In the genomic region with DNA sequence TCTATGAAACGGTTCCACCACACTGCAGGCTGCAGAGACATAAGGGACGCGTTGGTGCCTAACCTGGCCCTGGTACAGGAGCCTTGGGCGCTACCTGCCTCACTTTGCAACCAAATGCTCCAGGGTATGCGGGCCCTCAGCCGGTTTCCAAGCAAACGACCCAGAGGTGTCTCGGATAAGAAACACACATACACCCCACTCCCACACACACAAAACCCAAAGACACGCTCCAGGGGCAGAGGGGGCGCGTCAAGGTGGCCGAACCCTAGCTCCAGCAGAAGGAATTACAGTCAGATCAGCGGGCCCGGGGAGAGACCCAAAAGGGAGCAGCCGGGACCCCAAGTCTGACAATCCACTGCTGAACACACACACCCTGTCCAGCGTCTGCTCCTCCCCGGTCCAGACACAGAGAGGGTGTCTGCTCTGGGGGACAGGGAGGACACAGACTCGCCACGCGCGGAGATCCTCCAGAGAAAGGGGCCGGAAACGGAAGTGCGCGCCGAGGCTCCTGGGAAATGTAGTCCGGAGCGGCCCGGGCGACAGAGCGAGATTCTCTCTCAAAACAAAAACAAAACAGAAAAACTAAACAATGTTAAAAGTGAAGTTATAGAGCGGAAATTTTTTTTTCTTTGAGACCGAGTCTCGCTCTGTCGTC, we compare ENCODE assay signal across 8 cellular contexts. TPM values are rescaled to one million over a fixed set of nuclear protein-coding genes. Genes with fewer than 3 reads are reported as not detected.
DNase-seq lines count a peak whose midpoint lies in the region; ATAC-seq and TF ChIP-seq lines count a peak whose summit lies in the region.
"Not testable (repeated sequence)": the region's sequence is repeated elsewhere in the genome, so short reads cannot be mapped to it uniquely, and the experiment has no call there.

TSS of gene TRIM16 (minus strand) at position 488 of the 655 bp plus-strand sequence. CDS start 32,702 bp downstream, outside the sequence.

- not testable (repeated sequence) for DNase-seq in AG04450 (ENCODE audit: low read depth, low spot score); chondrocyte (ENCODE audit: low spot score)
- DNase-seq in NCI-H446 (lab: John Stamatoyannopoulos, UW) (peak; percentile 16 to 45), kidney epithelial cell (ENCODE audit: low read depth) (peak; percentile 1)
- peak; percentile 74 to 78 for DNase-seq in activated CD4-positive, alpha-beta T cell treated with anti-CD3 and anti-CD28 coated beads for 4 hours
- DNase-seq in stimulated activated CD4-positive, alpha-beta T cell treated with anti-CD3 and anti-CD28 coated beads, Interleukin-12 subunit alpha, Interleukin-12 subunit beta, amount 100 ng/mL, for 48 hours (ENCODE audit: low read depth in 2 of 3, low spot score in 1 of 3): peak; percentile 60 to 68 (median 65)

- not testable (repeated sequence) for H3K36me3 ChIP-seq in kidney epithelial cell (ENCODE audit: control insufficient read depth, insufficient read depth, low read length)

- not testable (repeated sequence) for H3K9me3 Mint-ChIP-seq in chondrocyte (ENCODE audit: low read depth)

- ATAC-seq in HG03196 (IDR thresholded peaks at IDR 0.05; ENCODE audit: unreplicated experiment): peak; percentile 91

- not testable (repeated sequence) for H3K36me3 Mint-ChIP-seq in chondrocyte (ENCODE audit: low read depth)

- CTCF ChIA-PET in AG04450 (lab: Charles Lee): not testable (repeated sequence)

- H3K27ac Mint-ChIP-seq in chondrocyte (ENCODE audit: unreplicated experiment): peak within 1 kb of the TSS; percentile 89

- peak within 1 kb of the TSS; percentile 93 for H3K4me3 Mint-ChIP-seq in chondrocyte (ENCODE audit: unreplicated experiment)

- H3K9me3 ChIP-seq in AG04450 (ENCODE audit: control insufficient read depth, insufficient read depth, low read length): not testable (repeated sequence)

- H3K27me3 ChIP-seq in AG04450 (ENCODE audit: control insufficient read depth, insufficient read depth, low read length); kidney epithelial cell (ENCODE audit: control insufficient read depth, insufficient read depth, low read length): not testable (repeated sequence)

- not testable (repeated sequence) for TF ChIP-seq CTCF in AG04450 (IDR thresholded peaks at IDR 0.05; ENCODE audit: low read depth, low read length); kidney epithelial cell (IDR thresholded peaks at IDR 0.05; ENCODE audit: insufficient read depth, low read length, poor library complexity, severe bottlenecking)
- TF ChIP-seq CTCF in chondrocyte (IDR thresholded peaks at IDR 0.05): peak; percentile 74

- peak within 1 kb of the TSS; percentile 68 for H3K4me3 ChIP-seq in AG04450 (ENCODE audit: low read depth, low read length)
- H3K4me3 ChIP-seq in kidney epithelial cell (ENCODE audit: low read depth, low read length): peak within 1 kb of the TSS; percentile 58

- H3K27ac ChIP-seq in AG04450 (ENCODE audit: low read depth, low read length): not testable (repeated sequence)

- not testable (repeated sequence) for H3K27me3 Mint-ChIP-seq in chondrocyte (ENCODE audit: low read depth)

- TF ChIP-seq POLR2A in GM19099 (IDR thresholded peaks at IDR 0.05; ENCODE audit: extremely low read depth, insufficient read length, low read depth): peak; percentile 56

- POLR2A ChIA-PET in AG04450 (lab: Yijun Ruan, JAX): not testable (repeated sequence)

- H3K4me1 Mint-ChIP-seq in chondrocyte (ENCODE audit: low read depth): peaks cover 10% of the 10 kb centered on the region

RNA-seq across cellular contexts. Expression of gene TRIM16, which starts in this region (rescaled TPM):
- polyA plus RNA-seq in AG04450 (2011; rRNA removed): 55.9 and 60.0 TPM in 2 replicates
- polyA minus RNA-seq in AG04450 (2011; rRNA and poly(A)+ RNA removed): 83.7 and 98.1 TPM in 2 replicates
- 25.5 to 34.2 TPM (median 32.4 TPM) in 3 replicates for total RNA-seq in chondrocyte
- total RNA-seq in kidney epithelial cell: 69.1 TPM in 2 replicates
